In the genomic region with DNA sequence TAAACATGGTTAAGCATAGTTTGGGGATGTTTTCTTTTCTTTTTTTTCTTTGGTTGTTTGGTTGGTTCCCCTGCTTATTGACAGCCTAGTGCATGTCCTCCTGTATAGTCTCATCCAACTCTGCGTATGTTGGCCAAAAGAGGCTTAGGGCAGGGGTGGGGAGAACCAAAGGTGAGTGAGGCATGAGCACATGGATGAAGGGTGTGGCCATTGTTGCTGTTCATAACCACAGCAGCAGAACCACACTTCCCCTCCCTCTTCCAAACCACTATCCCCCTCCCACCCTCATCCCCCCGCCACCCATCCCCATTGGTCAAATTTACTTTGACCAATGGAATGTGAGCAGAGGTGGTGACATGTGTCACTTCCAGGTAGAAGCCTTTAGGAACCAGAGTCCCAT, we compare ENCODE assay signal across 1 cellular context.
A peak's percentile ranks its signal among the peaks of the same experiment; 100 is the strongest.
TF ChIP-seq lines count a peak whose summit lies in the region.

No MANE protein-coding gene starts in this region.

TF ChIP-seq in K562, 482 proteins besides CTCF, POLR2A, EP300 and RAD21:
- TF ChIP-seq, protein P1, sequence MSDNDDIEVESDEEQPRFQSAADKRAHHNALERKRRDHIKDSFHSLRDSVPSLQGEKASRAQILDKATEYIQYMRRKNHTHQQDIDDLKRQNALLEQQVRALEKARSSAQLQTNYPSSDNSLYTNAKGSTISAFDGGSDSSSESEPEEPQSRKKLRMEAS (CRISPR knock-in tag; IDR thresholded peaks at IDR 0.05), result 0 out of 2 replicates have a peak, but pooled peaks have one; percentile 23
- no peak for TF ChIP-seq ZNF589 (CRISPR knock-in tag; IDR thresholded peaks at IDR 0.05; ENCODE audit: low read depth)
TF ChIP-seq in K562: peak in this region for 1.
